In genomic region chr6:125918681-125919566, GRCh38 we compare ENCODE assay signal across 8 cellular contexts. TPM values are rescaled to one million over a fixed set of nuclear protein-coding genes. Genes with fewer than 3 reads are reported as not detected.
DNase-seq lines count a peak whose midpoint lies in the region; ATAC-seq and TF ChIP-seq lines count a peak whose summit lies in the region.

No MANE protein-coding gene starts in this region.

- H3K27me3 ChIP-seq in parathyroid adenoma (ENCODE audit: control insufficient read depth, insufficient read depth, low read length), result no peaks in the 10 kb centered on the region

- H3K4me1 ChIP-seq in parathyroid adenoma, result peaks cover 4% of the 10 kb centered on the region

- peak overlapping the region; percentile 79 for H3K27ac ChIP-seq in parathyroid adenoma

- CTCF ChIA-PET in activated CD8-positive, alpha-beta T cell treated with anti-CD3 and anti-CD28 coated beads for 36 hours (lab: Charles Lee), result interaction anchor here (0.7 to 7.6 kb wide), 12 partner anchors 9 to 138 kb away, joined by 3 to 92 read pairs (median 4); partner anchors contain the start of genes HINT3 and NCOA7

- H3K4me3 ChIP-seq in fibroblast of mammary gland (ENCODE audit: control insufficient read depth, low read depth, low read length), result peak overlapping the region; percentile 37
- peak overlapping the region; percentile 33 for H3K4me3 ChIP-seq in parathyroid adenoma (ENCODE audit: low read depth, low read length)

- no peaks in the 10 kb centered on the region for H3K79me2 ChIP-seq in parathyroid adenoma

- ATAC-seq in Right ventricle myocardium inferior, result peak; percentile 88
- peak; percentile 95 for ATAC-seq in HG02840 (IDR thresholded peaks at IDR 0.05; ENCODE audit: low FRiP score, unreplicated experiment)
- ATAC-seq in activated CD8-positive, alpha-beta T cell treated with anti-CD3 and anti-CD28 coated beads for 36 hours, result peak; percentile 97

- H3K4me1 Mint-ChIP-seq in activated CD8-positive, alpha-beta T cell treated with anti-CD3 and anti-CD28 coated beads for 36 hours (ENCODE audit: low read depth), result peaks cover 34% of the 10 kb centered on the region

- no peaks in the 10 kb centered on the region for H3K36me3 ChIP-seq in parathyroid adenoma (ENCODE audit: control insufficient read depth, insufficient read depth, low read length)

- H3K9ac ChIP-seq in parathyroid adenoma, result no peak overlapping the region

- H3K36me3 Mint-ChIP-seq in activated CD8-positive, alpha-beta T cell treated with anti-CD3 and anti-CD28 coated beads for 36 hours (ENCODE audit: low read depth), result peaks cover 63% of the 10 kb centered on the region

- H3K9me3 Mint-ChIP-seq in activated CD8-positive, alpha-beta T cell treated with anti-CD3 and anti-CD28 coated beads for 36 hours, result no peaks in the 10 kb centered on the region

- H3K9me3 ChIP-seq in parathyroid adenoma (ENCODE audit: control insufficient read depth, low read length), result no peaks in the 10 kb centered on the region

- POLR2A ChIA-PET in activated CD8-positive, alpha-beta T cell treated with anti-CD3 and anti-CD28 coated beads for 36 hours (lab: Charles Lee), result interaction anchor here (0.9 to 2.5 kb wide), 8 partner anchors 9 to 138 kb away, joined by 3 to 9 read pairs (median 3); partner anchors contain the start of genes HINT3, NCOA7 and TRMT11

- no peak for TF ChIP-seq CTCF in activated CD8-positive, alpha-beta T cell treated with anti-CD3 and anti-CD28 coated beads for 36 hours (IDR thresholded peaks at IDR 0.05)
- no peak for TF ChIP-seq CTCF in fibroblast of mammary gland (conservative IDR thresholded peaks at IDR 0.05; ENCODE audit: control insufficient read depth, insufficient read depth, low read depth, low read length)
- TF ChIP-seq CTCF in parathyroid adenoma (IDR thresholded peaks at IDR 0.05), result no peak

- DNase-seq in Right ventricle myocardium inferior (ENCODE audit: missing footprints) (no peak), cardiac septum (ENCODE audit: low spot score) (no peak), NCI-H2081 (lab: John Stamatoyannopoulos, UW) (peak; percentile 9 to 54), fibroblast of mammary gland (ENCODE audit: low read depth) (peak; percentile 89), NCI-H524 treated with DMSO at 0.1 percent for 48 hours (lab: John Stamatoyannopoulos, UW) (no peak)
- DNase-seq in activated CD8-positive, alpha-beta T cell treated with anti-CD3 and anti-CD28 coated beads for 36 hours, result peak; percentile 67

- peak overlapping the region; percentile 54 for H2AFZ ChIP-seq in parathyroid adenoma

- H3K27ac Mint-ChIP-seq in activated CD8-positive, alpha-beta T cell treated with anti-CD3 and anti-CD28 coated beads for 36 hours, result peak overlapping the region; percentile 97

- H3K4me3 Mint-ChIP-seq in activated CD8-positive, alpha-beta T cell treated with anti-CD3 and anti-CD28 coated beads for 36 hours, result peak overlapping the region; percentile 85

- no peaks in the 10 kb centered on the region for H3K27me3 Mint-ChIP-seq in activated CD8-positive, alpha-beta T cell treated with anti-CD3 and anti-CD28 coated beads for 36 hours

- H3K4me2 ChIP-seq in parathyroid adenoma (ENCODE audit: low read length), result peak overlapping the region; percentile 32

- intact Hi-C loops in Right ventricle myocardium inferior (cut with DNase I), result no loop called here
- intact Hi-C loops in cardiac septum (cut with DNase I), result no loop called here
- intact Hi-C loops in activated CD8-positive, alpha-beta T cell treated with anti-CD3 and anti-CD28 coated beads for 36 hours (cut with micrococcal nuclease), result loop anchor here (5.0 kb wide), 2 partner anchors 38 to 127 kb away; partner anchors contain the start of genes HINT3 and NCOA7

RNA-seq across cellular contexts. Expression of gene HINT3, which starts 37.6 kb away (rescaled TPM):
- total RNA-seq in Right ventricle myocardium inferior (34.8 TPM), cardiac septum (35.0 TPM)
- total RNA-seq in activated CD8-positive, alpha-beta T cell treated with anti-CD3 and anti-CD28 coated beads for 36 hours, result 1 to 10 TPM; 8.5 to 8.6 TPM

Comparison
In these comparisons a context has a peak if more than half of its experiments do, and no peak if none do; other contexts are left out.
1. DNase-seq: peak in NCI-H2081 (2 of 2), activated CD8-positive, alpha-beta T cell treated with anti-CD3 and anti-CD28 coated beads for 36 hours (single experiment) and fibroblast of mammary gland (single experiment); none in Right ventricle myocardium inferior (single experiment), cardiac septum (single experiment) and NCI-H524 treated with DMSO at 0.1 percent for 48 hours (single experiment).
2. Peak in every context shown above with its lines, with median percentiles within 50 percentile points of each other: ATAC-seq.